ENCODE assay signal across 23 cellular contexts in genomic region chrX:45795546-45795945, GRCh38.
DNase-seq lines count a peak whose midpoint lies in the region; ATAC-seq and TF ChIP-seq lines count a peak whose summit lies in the region.
"Had no signal": no experiment of that assay in that cellular context is flagged by ENCODE, and none has a peak within 500 bp of the region (broad histone marks: within the 10 kb centered on the region; RNA-seq: fewer than 3 reads in every experiment).

No MANE protein-coding gene starts in this region.

- ATAC-seq in SK-N-SH treated with all-trans-retinoic acid at 6 μM for 48 hours (no peak), RWPE2 (ENCODE audit: low read depth) (no peak)
- ATAC-seq: K562 had no signal

- no peak overlapping the region for H3K4me3 Mint-ChIP-seq in HFFc6
- H3K4me3 Mint-ChIP-seq: CD8-positive, alpha-beta memory T cell had no signal

- peaks cover 23% of the 10 kb centered on the region for H3F3A ChIP-seq in SK-N-SH (replicated peaks; ENCODE audit: insufficient read depth)

- TF ChIP-seq RAD21 in SK-N-SH (IDR thresholded peaks at IDR 0.05; ENCODE audit: low read length): no peak

- H3K9me3 Mint-ChIP-seq in HFFc6: peaks cover 5% of the 10 kb centered on the region; the same call in 1 of the 2 replicates
- H3K9me3 Mint-ChIP-seq: CD8-positive, alpha-beta memory T cell had no signal

- peaks cover 2% of the 10 kb centered on the region for H3K27me3 Mint-ChIP-seq in HFFc6 (ENCODE audit: insufficient read depth)

- H3K79me2 ChIP-seq in SK-N-SH (ENCODE audit: insufficient read depth): peaks cover 98% of the 10 kb centered on the region

- CTCF ChIA-PET in SK-N-SH (lab: Yijun Ruan, JAX): no interaction called here

- H3K27me3 ChIP-seq in SK-N-SH (ENCODE audit: insufficient read depth) (no peaks in the 10 kb centered on the region), RWPE2 (ENCODE audit: insufficient read depth, poor library complexity, severe bottlenecking) (no peaks in the 10 kb centered on the region)

- H3K4me3 ChIP-seq in SK-N-SH (ENCODE audit: low read depth in 2 of 2, low read length in 1 of 2) (no peak overlapping the region), RWPE2 (ENCODE audit: severe bottlenecking) (no peak overlapping the region)
- H3K4me3 ChIP-seq: K562, SK-N-MC had no signal

- 0 out of 2 replicates have a peak overlapping the region, but pooled peaks have one; percentile 2 for H3K4me2 ChIP-seq in SK-N-SH

- DNase-seq in SK-N-SH: no peak
- DNase-seq in HFFc6: no peak
- no peak for DNase-seq in RWPE2 (ENCODE audit: low spot score)
- DNase-seq in epithelial cell of prostate (ENCODE audit: low read depth, low spot score): no peak
- DNase-seq in amniotic stem cell (lab: John Stamatoyannopoulos, UW): no peak
- DNase-seq in NCI-H2227 treated with DMSO at 0.1 percent for 48 hours (lab: John Stamatoyannopoulos, UW): no peak
- DNase-seq in DMS79 treated with DMSO at 0.1 percent for 48 hours (lab: John Stamatoyannopoulos, UW): no peak
- DNase-seq: AML-193; C1 segment of cervical spinal cord; Calu3; CD8-positive, alpha-beta memory T cell; DMS153; NCI-H1092; NCI-H1436; NCI-H187 treated with DMSO at 0.1 percent for 48 hours; NCI-H226; NCI-H510A treated with DMSO at 0.1 percent for 48 hours; NCI-H774; SHP77 treated with DMSO at 0.1 percent for 48 hours had no signal

- POLR2A ChIA-PET in SK-N-SH (lab: Yijun Ruan, JAX): no interaction called here

- TF ChIP-seq EP300 in SK-N-SH (IDR thresholded peaks at IDR 0.05; ENCODE audit: borderline replicate concordance in 1 of 2, low read depth in 1 of 2, low read length in 1 of 2): no peak

- peaks cover 76% of the 10 kb centered on the region for H3K4me1 Mint-ChIP-seq in HFFc6 (ENCODE audit: low read depth)

- H3K27ac Mint-ChIP-seq in HFFc6: peak overlapping the region; percentile 33; the same call in 1 of the 2 replicates

- H3K9me2 ChIP-seq in SK-N-SH: no peaks in the 10 kb centered on the region

- peaks cover 25% of the 10 kb centered on the region for H3K36me3 Mint-ChIP-seq in HFFc6 (ENCODE audit: low read depth)
- H3K36me3 Mint-ChIP-seq: CD8-positive, alpha-beta memory T cell had no signal

- TF ChIP-seq CTCF in SK-N-SH (IDR thresholded peaks at IDR 0.05) (no peak), HFFc6 (IDR thresholded peaks at IDR 0.05) (no peak), RWPE2 (IDR thresholded peaks at IDR 0.05; ENCODE audit: poor library complexity, severe bottlenecking) (no peak)

- H3K9ac ChIP-seq in SK-N-SH: no peak overlapping the region

- H3K4me1 ChIP-seq in SK-N-SH (ENCODE audit: control insufficient read depth in 1 of 2, insufficient read depth in 2 of 2, low read depth in 1 of 2, low read length in 1 of 2) (peaks cover 0 to 30% of the 10 kb centered on the region in 2 experiments; a peak in 2 of 4 replicates), RWPE2 (ENCODE audit: insufficient read depth, poor library complexity, severe bottlenecking) (peaks cover 25% of the 10 kb centered on the region)

- no peak overlapping the region for H2AFZ ChIP-seq in SK-N-SH (ENCODE audit: low read depth)

- no peaks in the 10 kb centered on the region for H4K20me1 ChIP-seq in SK-N-SH (ENCODE audit: insufficient read depth)

- H3K36me3 ChIP-seq in SK-N-SH (replicated peaks in 1 of 2; ENCODE audit: control insufficient read depth in 1 of 2, insufficient read depth in 2 of 2, low read length in 1 of 2) (peaks cover 0 to 35% of the 10 kb centered on the region in 2 experiments), RWPE2 (ENCODE audit: low read depth) (peaks cover 43% of the 10 kb centered on the region)

- H3K27ac ChIP-seq in SK-N-SH (ENCODE audit: low read depth in 2 of 2, low read length in 1 of 2) (peak overlapping the region in 1 of 2 experiments; percentile 57; a peak in 2 of 4 replicates), RWPE2 (ENCODE audit: poor library complexity, severe bottlenecking) (peak overlapping the region; percentile 97), epithelial cell of prostate (peak overlapping the region; percentile 96)
- H3K27ac ChIP-seq: 22Rv1, SK-N-MC had no signal

- H3K9me3 ChIP-seq in SK-N-SH (peaks cover 8% of the 10 kb centered on the region; the same call in 1 of the 2 replicates), RWPE2 (ENCODE audit: severe bottlenecking) (no peaks in the 10 kb centered on the region)

TF ChIP-seq in SK-N-SH, 30 proteins besides CTCF, POLR2A, EP300 and RAD21 (continues in another document):
- TF ChIP-seq MXI1 (IDR thresholded peaks at IDR 0.05; ENCODE audit: low read depth, low read length): no peak
- TF ChIP-seq GABPA (IDR thresholded peaks at IDR 0.05; ENCODE audit: low read depth): no peak
- TF ChIP-seq RCOR1 (IDR thresholded peaks at IDR 0.05; ENCODE audit: low read length): no peak
- TF ChIP-seq REST (IDR thresholded peaks at IDR 0.05; ENCODE audit: low read depth, low read length): no peak

TF ChIP-seq in SK-N-SH treated with all-trans-retinoic acid at 6 μM for 48 hours, 23 proteins besides CTCF, POLR2A, EP300 and RAD21:
- TF ChIP-seq TCF4 (CRISPR knock-in tag; IDR thresholded peaks at IDR 0.05; ENCODE audit: borderline replicate concordance): no peak
- TF ChIP-seq PATZ1 (CRISPR knock-in tag; IDR thresholded peaks at IDR 0.05; ENCODE audit: borderline replicate concordance): no peak
- TF ChIP-seq ZNF8 (CRISPR knock-in tag; IDR thresholded peaks at IDR 0.05): no peak
- no peak for TF ChIP-seq TSHZ2 (CRISPR knock-in tag; IDR thresholded peaks at IDR 0.05)
- TF ChIP-seq GLIS3 (CRISPR knock-in tag; IDR thresholded peaks at IDR 0.05): no peak
- TF ChIP-seq CSDC2 (CRISPR knock-in tag; IDR thresholded peaks at IDR 0.05): no peak
- no peak for TF ChIP-seq SNAI2 (CRISPR knock-in tag; IDR thresholded peaks at IDR 0.05)
- no peak for TF ChIP-seq POU6F1 (CRISPR knock-in tag; IDR thresholded peaks at IDR 0.05; ENCODE audit: borderline replicate concordance, low read depth)
- TF ChIP-seq ISL1 (CRISPR knock-in tag; IDR thresholded peaks at IDR 0.05): no peak
- no peak for TF ChIP-seq ZNF565 (CRISPR knock-in tag; conservative IDR thresholded peaks at IDR 0.05; ENCODE audit: low read depth)
- TF ChIP-seq BACH2 (CRISPR knock-in tag; IDR thresholded peaks at IDR 0.05; ENCODE audit: borderline replicate concordance): no peak
- no peak for TF ChIP-seq ZFP3 (CRISPR knock-in tag; IDR thresholded peaks at IDR 0.05)
- TF ChIP-seq OSR1 (CRISPR knock-in tag; IDR thresholded peaks at IDR 0.05): no peak
- TF ChIP-seq ZC3H10 (CRISPR knock-in tag; IDR thresholded peaks at IDR 0.05): no peak
- no peak for TF ChIP-seq ARNTL (CRISPR knock-in tag; IDR thresholded peaks at IDR 0.05; ENCODE audit: borderline replicate concordance, low read depth)
